Comparison of ENCODE assay signal across 1 cellular context in genomic region chr5:132729896-132730295, GRCh38.
TF ChIP-seq lines count a peak whose summit lies in the region.

No MANE protein-coding gene starts in this region.

TF ChIP-seq in GM12878, 131 proteins besides CTCF, POLR2A, EP300 and RAD21:
- TF ChIP-seq ZZZ3 (IDR thresholded peaks at IDR 0.05; ENCODE audit: control insufficient read depth, insufficient read length, low read depth): no peak
- TF ChIP-seq, protein P1, sequence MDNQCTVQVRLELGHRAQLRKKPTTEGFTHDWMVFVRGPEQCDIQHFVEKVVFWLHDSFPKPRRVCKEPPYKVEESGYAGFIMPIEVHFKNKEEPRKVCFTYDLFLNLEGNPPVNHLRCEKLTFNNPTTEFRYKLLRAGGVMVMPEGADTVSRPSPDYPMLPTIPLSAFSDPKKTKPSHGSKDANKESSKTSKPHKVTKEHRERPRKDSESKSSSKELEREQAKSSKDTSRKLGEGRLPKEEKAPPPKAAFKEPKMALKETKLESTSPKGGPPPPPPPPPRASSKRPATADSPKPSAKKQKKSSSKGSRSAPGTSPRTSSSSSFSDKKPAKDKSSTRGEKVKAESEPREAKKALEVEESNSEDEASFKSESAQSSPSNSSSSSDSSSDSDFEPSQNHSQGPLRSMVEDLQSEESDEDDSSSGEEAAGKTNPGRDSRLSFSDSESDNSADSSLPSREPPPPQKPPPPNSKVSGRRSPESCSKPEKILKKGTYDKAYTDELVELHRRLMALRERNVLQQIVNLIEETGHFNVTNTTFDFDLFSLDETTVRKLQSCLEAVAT (IDR thresholded peaks at IDR 0.05): peak; percentile 93
